ENCODE assay signal across 8 cellular contexts in the genomic region with DNA sequence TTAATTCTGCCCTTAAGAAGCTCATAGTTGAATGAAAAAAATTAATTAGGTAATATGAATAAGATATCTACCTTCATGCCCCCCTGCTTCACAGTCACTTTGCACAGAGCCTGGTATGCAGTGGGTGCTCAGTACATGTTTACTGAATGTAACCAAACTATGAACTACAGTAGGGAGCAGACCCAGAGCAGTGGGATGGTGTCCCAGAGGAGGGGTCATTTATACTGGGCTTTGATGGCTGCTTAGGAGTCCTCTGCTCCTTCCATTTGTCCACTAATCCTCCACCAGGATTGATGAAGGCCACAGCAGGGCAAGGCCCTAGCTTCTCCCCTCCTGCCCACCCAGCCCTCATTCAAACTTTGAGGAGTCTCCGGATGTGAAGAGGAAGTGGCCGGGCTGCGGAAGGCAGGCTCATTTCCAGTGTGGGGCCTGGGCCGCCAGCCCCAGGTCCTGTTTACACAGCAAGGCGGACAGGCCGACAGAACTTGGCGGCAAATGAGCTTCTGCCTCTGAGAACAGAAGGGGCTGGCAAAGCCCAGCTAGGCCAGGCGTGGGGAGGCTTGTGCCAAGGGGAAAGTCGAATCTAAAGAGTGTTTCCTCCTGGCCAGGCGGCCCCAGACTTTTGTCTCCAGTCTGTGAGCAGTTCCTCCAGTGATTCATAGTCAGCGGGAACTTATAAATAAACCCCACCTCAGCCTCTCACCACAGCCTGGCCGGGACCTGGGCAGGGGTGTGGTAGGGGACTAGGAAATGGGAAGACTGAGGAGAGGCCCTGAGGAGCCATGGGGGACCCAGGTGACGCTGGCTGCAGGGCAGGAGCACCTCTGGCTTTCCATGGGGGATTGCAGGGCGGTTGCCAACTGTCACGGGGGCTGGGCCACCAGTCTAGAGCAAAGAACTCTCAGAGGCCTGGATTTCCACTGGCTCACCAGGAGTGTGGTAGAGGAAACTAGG. TPM values are rescaled to one million over a fixed set of nuclear protein-coding genes. Genes with fewer than 3 reads are reported as not detected.
DNase-seq lines count a peak whose midpoint lies in the region; ATAC-seq and TF ChIP-seq lines count a peak whose summit lies in the region.

No MANE protein-coding gene starts in this region.

- H3K9me3 ChIP-seq in NT2/D1 (ENCODE audit: insufficient read depth, low read length) (no peaks in the 10 kb centered on the region), esophagus (ENCODE audit: control insufficient read depth in 2 of 2, insufficient read depth in 1 of 2, low read depth in 1 of 2, low read length in 1 of 2) (no peaks in the 10 kb centered on the region)

- H3K4me1 ChIP-seq in NT2/D1 (ENCODE audit: insufficient read depth, insufficient read length) = peaks cover 25% of the 10 kb centered on the region
- peaks cover 0 to 4% of the 10 kb centered on the region in 2 donors for H3K4me1 ChIP-seq in esophagus (ENCODE audit: control insufficient read depth in 2 of 2, insufficient read depth in 2 of 2, low read length in 1 of 2)

- H3K36me3 ChIP-seq in NT2/D1 (ENCODE audit: insufficient read depth, insufficient read length, low read length) = no peaks in the 10 kb centered on the region
- no peaks in the 10 kb centered on the region for H3K36me3 ChIP-seq in esophagus (ENCODE audit: control insufficient read depth in 2 of 2, insufficient read depth in 2 of 2, low read length in 1 of 2)

- H3K27me3 ChIP-seq in NT2/D1 (ENCODE audit: insufficient read depth, insufficient read length) (no peaks in the 10 kb centered on the region), esophagus (ENCODE audit: control insufficient read depth in 1 of 2, insufficient read depth in 2 of 2, low read length in 2 of 2) (no peaks in the 10 kb centered on the region)

- peak overlapping the region; percentile 52 for H3K9ac ChIP-seq in NT2/D1 (ENCODE audit: insufficient read length, low read depth)

- H3K4me3 ChIP-seq in NT2/D1 (ENCODE audit: insufficient read length, low read depth) (no peak overlapping the region), esophagus (ENCODE audit: low read depth in 1 of 2, low read length in 2 of 2) (no peak overlapping the region)

- DNase-seq in NT2/D1 (ENCODE audit: low read depth, low spot score) (no peak), myocyte (ENCODE audit: low read depth) (peak; percentile 75), D341Med (ENCODE audit: low spot score) (no peak)

- H3K27ac ChIP-seq in C4-2B (peak overlapping the region; percentile 74), esophagus (ENCODE audit: low read depth in 2 of 2, low read length in 1 of 2) (peak overlapping the region; percentile 10 to 62)

- WGBS in esophagus, 2 donors = 54 to 55% methylated on average over 15 of the region's 15 CpGs

- ATAC-seq in GM21717 (IDR thresholded peaks at IDR 0.05; ENCODE audit: unreplicated experiment) (no peak), HG02852 (IDR thresholded peaks at IDR 0.05; ENCODE audit: unreplicated experiment) (no peak), GM18867 (IDR thresholded peaks at IDR 0.05; ENCODE audit: unreplicated experiment) (no peak)

- TF ChIP-seq CTCF in C4-2B (conservative IDR thresholded peaks at IDR 0.05) = no peak

RNA-seq across cellular contexts. Expression of a gene that starts 51.6 kb away (rescaled TPM):
- polyA plus RNA-seq in esophagus = not detected
- total RNA-seq in myocyte = 0.13 TPM in 1 of 2 replicates, not detected in the other
- polyA plus RNA-seq in myocyte (2012) = 0.15 TPM
